1 cellular context compared by ENCODE assay signal in genomic region chr12:116551952-116552749, GRCh38.
TF ChIP-seq lines count a peak whose summit lies in the region.

No MANE protein-coding gene starts in this region.

TF ChIP-seq in K562, 482 proteins besides CTCF, POLR2A, EP300 and RAD21 (continued from another document and continues in another):
- TF ChIP-seq ZNF639 (CRISPR knock-in tag; conservative IDR thresholded peaks at IDR 0.05 in 1 of 2, IDR thresholded peaks at IDR 0.05 in 1 of 2), result 0 out of 4 replicates have a peak, but pooled peaks of 1 of the 2 experiments have one; percentile 31
- TF ChIP-seq ZKSCAN8 (CRISPR knock-in tag; IDR thresholded peaks at IDR 0.05), result peak; percentile 71; the same call in 1 of the 2 replicates
- 0 out of 2 replicates have a peak, but pooled peaks have one; percentile 77 for TF ChIP-seq ETV5 (CRISPR knock-in tag; IDR thresholded peaks at IDR 0.05; ENCODE audit: low read depth)
- TF ChIP-seq ZNF785 (CRISPR knock-in tag; IDR thresholded peaks at IDR 0.05), result no peak
- no peak for TF ChIP-seq ZC3H4 (CRISPR knock-in tag; IDR thresholded peaks at IDR 0.05; ENCODE audit: borderline replicate concordance)
- no peak; the same call in 1 of the 2 replicates for TF ChIP-seq ZNF311 (CRISPR knock-in tag; IDR thresholded peaks at IDR 0.05)
- TF ChIP-seq MECOM (CRISPR knock-in tag; IDR thresholded peaks at IDR 0.05), result peak; percentile 57; the same call in 1 of the 2 replicates
- peak; percentile 92 for TF ChIP-seq HDAC8 (tag; IDR thresholded peaks at IDR 0.05)
- no peak for TF ChIP-seq ZNF780A (CRISPR knock-in tag; IDR thresholded peaks at IDR 0.05)
- no peak for TF ChIP-seq ILF3 (IDR thresholded peaks at IDR 0.05; ENCODE audit: borderline replicate concordance)
- peak; percentile 66; the same call in 1 of the 2 replicates for TF ChIP-seq MAFK (IDR thresholded peaks at IDR 0.05; ENCODE audit: low read length)
- no peak for TF ChIP-seq ZNF830 (CRISPR knock-in tag; IDR thresholded peaks at IDR 0.05)
- TF ChIP-seq ESRRA (IDR thresholded peaks at IDR 0.05; ENCODE audit: borderline replicate concordance, low read depth), result peak; percentile 99
- TF ChIP-seq NRF1 (conservative IDR thresholded peaks at IDR 0.05 in 1 of 2, IDR thresholded peaks at IDR 0.05 in 1 of 2), result peak; percentile 81 to 84
- peak; percentile 65 for TF ChIP-seq DDX20 (tag; IDR thresholded peaks at IDR 0.05; ENCODE audit: low read depth)
- no peak for TF ChIP-seq CBFA2T2 (conservative IDR thresholded peaks at IDR 0.05)
- TF ChIP-seq ZNF124 (CRISPR knock-in tag; IDR thresholded peaks at IDR 0.05), result no peak
- TF ChIP-seq RBBP5 (IDR thresholded peaks at IDR 0.05; ENCODE audit: borderline replicate concordance, insufficient read depth, low read length, poor library complexity, severe bottlenecking), result no peak
- peak in 1 of 2 experiments; percentile 69; a peak in 1 of 4 replicates for TF ChIP-seq TBL1XR1 (IDR thresholded peaks at IDR 0.05; ENCODE audit: low read length in 2 of 2)
- TF ChIP-seq ETS1 (conservative IDR thresholded peaks at IDR 0.05; ENCODE audit: control insufficient read depth, low read depth, low read length), result no peak
- peak; percentile 24; the same call in 1 of the 2 replicates for TF ChIP-seq MYC (IDR thresholded peaks at IDR 0.05; ENCODE audit: low read depth, low read length)
- TF ChIP-seq MYC (CRISPR knock-in tag; IDR thresholded peaks at IDR 0.05; ENCODE audit: borderline replicate concordance, low read depth), result no peak
- no peak for TF ChIP-seq PRDM10 (IDR thresholded peaks at IDR 0.05; ENCODE audit: partially characterized antibody)
- TF ChIP-seq TCF7L2 (IDR thresholded peaks at IDR 0.05; ENCODE audit: low read depth, low read length), result no peak
- peak in 1 of 2 experiments; percentile 39; a peak in 2 of 4 replicates for TF ChIP-seq KDM1A (IDR thresholded peaks at IDR 0.05)
- peak; percentile 42; the same call in 1 of the 2 replicates for TF ChIP-seq MGA (IDR thresholded peaks at IDR 0.05)
- no peak for TF ChIP-seq SLC30A9 (CRISPR knock-in tag; IDR thresholded peaks at IDR 0.05)
- peak; percentile 42; the same call in 1 of the 2 replicates for TF ChIP-seq L3MBTL2 (IDR thresholded peaks at IDR 0.05)
- no peak for TF ChIP-seq ZNF282 (CRISPR knock-in tag; IDR thresholded peaks at IDR 0.05)
- TF ChIP-seq TRIM24 (IDR thresholded peaks at IDR 0.05), result peak; percentile 93 to 95
- TF ChIP-seq PHF20 (IDR thresholded peaks at IDR 0.05; ENCODE audit: partially characterized antibody), result no peak
- peak; percentile 26 to 72 for TF ChIP-seq AFF1 (IDR thresholded peaks at IDR 0.05; ENCODE audit: low read depth in 1 of 2, partially characterized antibody in 2 of 2)
- TF ChIP-seq RBFOX2 (IDR thresholded peaks at IDR 0.05; ENCODE audit: low read depth, low read length), result peak; percentile 66
- no peak for TF ChIP-seq NR2C1 (IDR thresholded peaks at IDR 0.05)
- peak; percentile 53 for TF ChIP-seq NR2C1 (tag; IDR thresholded peaks at IDR 0.05)
- TF ChIP-seq ZNF589 (CRISPR knock-in tag; IDR thresholded peaks at IDR 0.05; ENCODE audit: low read depth), result peak; percentile 96
- no peak for TF ChIP-seq DACH1 (IDR thresholded peaks at IDR 0.05; ENCODE audit: partially characterized antibody)
- no peak for TF ChIP-seq GATA2 (CRISPR knock-in tag; IDR thresholded peaks at IDR 0.05)
- TF ChIP-seq PCBP2 (IDR thresholded peaks at IDR 0.05; ENCODE audit: low read depth, low read length, poor library complexity, severe bottlenecking), result no peak
